Comparison of ENCODE assay signal across 9 cellular contexts in genomic region chr11:88508558-88508807, GRCh38.
DNase-seq lines count a peak whose midpoint lies in the region; ATAC-seq and TF ChIP-seq lines count a peak whose summit lies in the region.
"Had no signal": no experiment of that assay in that cellular context is flagged by ENCODE, and none has a peak within 500 bp of the region (broad histone marks: within the 10 kb centered on the region; RNA-seq: fewer than 3 reads in every experiment).

No MANE protein-coding gene starts in this region.

- H3K36me3 ChIP-seq in right atrium auricular region (no peaks in the 10 kb centered on the region), brain microvascular endothelial cell (replicated peaks) (no peaks in the 10 kb centered on the region), mucosa of descending colon (ENCODE audit: low read depth) (no peaks in the 10 kb centered on the region), upper lobe of right lung (no peaks in the 10 kb centered on the region)

- H3K27me3 ChIP-seq in right atrium auricular region (peaks cover 0 to 5% of the 10 kb centered on the region in 2 donors), brain microvascular endothelial cell (replicated peaks) (no peaks in the 10 kb centered on the region), upper lobe of right lung (peaks cover 32% of the 10 kb centered on the region)

- DNase-seq in left cardiac atrium (no peak), right atrium auricular region (ENCODE audit: low spot score) (no peak), brain microvascular endothelial cell (no peak), mucosa of descending colon (peak in 2 of 3 donors; percentile 1 to 23), upper lobe of right lung (no peak), NCI-H2171 (lab: John Stamatoyannopoulos, UW) (no peak), NCI-H146 (lab: John Stamatoyannopoulos, UW) (no peak)
- no peak for DNase-seq in stimulated activated CD4-positive, alpha-beta T cell treated with anti-CD3 and anti-CD28 coated beads, Interleukin-12 subunit alpha, Interleukin-12 subunit beta, amount 100 ng/mL, for 4 hours
- DNase-seq: COR-L47 had no signal

- intact Hi-C loops in left cardiac atrium (cut with DNase I) (no loop called here), mucosa of descending colon (cut with DNase I, micrococcal nuclease) (no loop called here), upper lobe of right lung (cut with DNase I) (no loop called here)

- H3K27ac ChIP-seq in right atrium auricular region (no peak overlapping the region), brain microvascular endothelial cell (no peak overlapping the region), upper lobe of right lung (no peak overlapping the region)

- peak overlapping the region in 1 of 2 donors; percentile 45 for H3K4me3 ChIP-seq in right atrium auricular region
- H3K4me3 ChIP-seq in brain microvascular endothelial cell (ENCODE audit: low read depth, low read length), result peak overlapping the region; percentile 58
- no peak overlapping the region for H3K4me3 ChIP-seq in mucosa of descending colon
- peak overlapping the region; percentile 37 for H3K4me3 ChIP-seq in upper lobe of right lung

- TF ChIP-seq CTCF in right atrium auricular region (IDR thresholded peaks at IDR 0.05) (no peak), brain microvascular endothelial cell (IDR thresholded peaks at IDR 0.05; ENCODE audit: low read depth, low read length, missing control alignments) (no peak), mucosa of descending colon (IDR thresholded peaks at IDR 0.05) (no peak), upper lobe of right lung (IDR thresholded peaks at IDR 0.05) (no peak)

- in situ Hi-C loops in brain microvascular endothelial cell (cut with HindIII; ENCODE audit: low pct_ligation_motif_present, low sequenced_read_pairs), result no loop called here

- H3K4me1 ChIP-seq in right atrium auricular region (no peaks in the 10 kb centered on the region), mucosa of descending colon (ENCODE audit: low read depth) (peaks cover 6% of the 10 kb centered on the region), upper lobe of right lung (no peaks in the 10 kb centered on the region)

- H3K9me3 ChIP-seq in right atrium auricular region (no peaks in the 10 kb centered on the region), mucosa of descending colon (no peaks in the 10 kb centered on the region), upper lobe of right lung (no peaks in the 10 kb centered on the region)

- peak; percentile 47 to 70 for ATAC-seq in left cardiac atrium
- no peak for ATAC-seq in mucosa of descending colon
- no peak for ATAC-seq in upper lobe of right lung

Comparison
In these comparisons a context has a peak if more than half of its experiments do, and no peak if none do; other contexts are left out.
1. ATAC-seq: peak in left cardiac atrium (2 of 2); none in mucosa of descending colon (single experiment) and upper lobe of right lung (single experiment).
2. DNase-seq: peak in mucosa of descending colon (2 of 3); none in left cardiac atrium (single experiment), right atrium auricular region (single experiment), brain microvascular endothelial cell (single experiment), upper lobe of right lung (single experiment), NCI-H2171 (single experiment), stimulated activated CD4-positive, alpha-beta T cell treated with anti-CD3 and anti-CD28 coated beads, Interleukin-12 subunit alpha, Interleukin-12 subunit beta, amount 100 ng/mL, for 4 hours (single experiment) and NCI-H146 (single experiment).